1 cellular context compared by ENCODE assay signal in the genomic region with DNA sequence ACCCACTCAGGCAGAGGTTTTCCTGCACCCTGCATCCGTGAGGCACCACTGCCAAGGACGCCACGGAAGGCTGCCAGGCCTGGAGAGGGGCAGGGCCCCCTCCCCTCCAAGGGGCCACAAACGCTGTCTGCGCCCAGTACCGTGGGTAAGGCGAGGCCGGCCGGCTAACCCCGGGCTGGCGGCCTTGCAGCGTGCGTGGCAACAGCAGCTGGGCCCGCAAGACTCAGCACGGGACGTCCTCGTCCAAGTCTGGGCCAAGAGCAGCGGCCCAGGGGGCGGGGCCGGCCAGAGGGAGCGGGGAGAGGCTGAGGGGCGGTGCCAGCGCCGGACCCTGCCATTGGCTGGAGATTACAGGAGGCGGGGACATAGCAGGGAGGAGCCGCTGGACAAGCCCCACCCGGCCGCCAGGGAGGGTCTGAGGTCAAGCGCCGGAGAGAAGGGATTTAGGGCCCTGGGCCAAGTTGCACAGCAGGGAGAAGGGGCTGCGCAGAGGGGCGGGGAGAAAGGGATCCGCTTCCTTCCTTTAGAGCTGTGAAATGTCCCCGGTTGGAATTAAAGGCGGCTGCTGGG.
TF ChIP-seq lines count a peak whose summit lies in the region.

No MANE protein-coding gene starts in this region.

TF ChIP-seq in GM23338, 12 proteins besides CTCF, POLR2A, EP300 and RAD21 (continued from another document):
- TF ChIP-seq, protein P1, sequence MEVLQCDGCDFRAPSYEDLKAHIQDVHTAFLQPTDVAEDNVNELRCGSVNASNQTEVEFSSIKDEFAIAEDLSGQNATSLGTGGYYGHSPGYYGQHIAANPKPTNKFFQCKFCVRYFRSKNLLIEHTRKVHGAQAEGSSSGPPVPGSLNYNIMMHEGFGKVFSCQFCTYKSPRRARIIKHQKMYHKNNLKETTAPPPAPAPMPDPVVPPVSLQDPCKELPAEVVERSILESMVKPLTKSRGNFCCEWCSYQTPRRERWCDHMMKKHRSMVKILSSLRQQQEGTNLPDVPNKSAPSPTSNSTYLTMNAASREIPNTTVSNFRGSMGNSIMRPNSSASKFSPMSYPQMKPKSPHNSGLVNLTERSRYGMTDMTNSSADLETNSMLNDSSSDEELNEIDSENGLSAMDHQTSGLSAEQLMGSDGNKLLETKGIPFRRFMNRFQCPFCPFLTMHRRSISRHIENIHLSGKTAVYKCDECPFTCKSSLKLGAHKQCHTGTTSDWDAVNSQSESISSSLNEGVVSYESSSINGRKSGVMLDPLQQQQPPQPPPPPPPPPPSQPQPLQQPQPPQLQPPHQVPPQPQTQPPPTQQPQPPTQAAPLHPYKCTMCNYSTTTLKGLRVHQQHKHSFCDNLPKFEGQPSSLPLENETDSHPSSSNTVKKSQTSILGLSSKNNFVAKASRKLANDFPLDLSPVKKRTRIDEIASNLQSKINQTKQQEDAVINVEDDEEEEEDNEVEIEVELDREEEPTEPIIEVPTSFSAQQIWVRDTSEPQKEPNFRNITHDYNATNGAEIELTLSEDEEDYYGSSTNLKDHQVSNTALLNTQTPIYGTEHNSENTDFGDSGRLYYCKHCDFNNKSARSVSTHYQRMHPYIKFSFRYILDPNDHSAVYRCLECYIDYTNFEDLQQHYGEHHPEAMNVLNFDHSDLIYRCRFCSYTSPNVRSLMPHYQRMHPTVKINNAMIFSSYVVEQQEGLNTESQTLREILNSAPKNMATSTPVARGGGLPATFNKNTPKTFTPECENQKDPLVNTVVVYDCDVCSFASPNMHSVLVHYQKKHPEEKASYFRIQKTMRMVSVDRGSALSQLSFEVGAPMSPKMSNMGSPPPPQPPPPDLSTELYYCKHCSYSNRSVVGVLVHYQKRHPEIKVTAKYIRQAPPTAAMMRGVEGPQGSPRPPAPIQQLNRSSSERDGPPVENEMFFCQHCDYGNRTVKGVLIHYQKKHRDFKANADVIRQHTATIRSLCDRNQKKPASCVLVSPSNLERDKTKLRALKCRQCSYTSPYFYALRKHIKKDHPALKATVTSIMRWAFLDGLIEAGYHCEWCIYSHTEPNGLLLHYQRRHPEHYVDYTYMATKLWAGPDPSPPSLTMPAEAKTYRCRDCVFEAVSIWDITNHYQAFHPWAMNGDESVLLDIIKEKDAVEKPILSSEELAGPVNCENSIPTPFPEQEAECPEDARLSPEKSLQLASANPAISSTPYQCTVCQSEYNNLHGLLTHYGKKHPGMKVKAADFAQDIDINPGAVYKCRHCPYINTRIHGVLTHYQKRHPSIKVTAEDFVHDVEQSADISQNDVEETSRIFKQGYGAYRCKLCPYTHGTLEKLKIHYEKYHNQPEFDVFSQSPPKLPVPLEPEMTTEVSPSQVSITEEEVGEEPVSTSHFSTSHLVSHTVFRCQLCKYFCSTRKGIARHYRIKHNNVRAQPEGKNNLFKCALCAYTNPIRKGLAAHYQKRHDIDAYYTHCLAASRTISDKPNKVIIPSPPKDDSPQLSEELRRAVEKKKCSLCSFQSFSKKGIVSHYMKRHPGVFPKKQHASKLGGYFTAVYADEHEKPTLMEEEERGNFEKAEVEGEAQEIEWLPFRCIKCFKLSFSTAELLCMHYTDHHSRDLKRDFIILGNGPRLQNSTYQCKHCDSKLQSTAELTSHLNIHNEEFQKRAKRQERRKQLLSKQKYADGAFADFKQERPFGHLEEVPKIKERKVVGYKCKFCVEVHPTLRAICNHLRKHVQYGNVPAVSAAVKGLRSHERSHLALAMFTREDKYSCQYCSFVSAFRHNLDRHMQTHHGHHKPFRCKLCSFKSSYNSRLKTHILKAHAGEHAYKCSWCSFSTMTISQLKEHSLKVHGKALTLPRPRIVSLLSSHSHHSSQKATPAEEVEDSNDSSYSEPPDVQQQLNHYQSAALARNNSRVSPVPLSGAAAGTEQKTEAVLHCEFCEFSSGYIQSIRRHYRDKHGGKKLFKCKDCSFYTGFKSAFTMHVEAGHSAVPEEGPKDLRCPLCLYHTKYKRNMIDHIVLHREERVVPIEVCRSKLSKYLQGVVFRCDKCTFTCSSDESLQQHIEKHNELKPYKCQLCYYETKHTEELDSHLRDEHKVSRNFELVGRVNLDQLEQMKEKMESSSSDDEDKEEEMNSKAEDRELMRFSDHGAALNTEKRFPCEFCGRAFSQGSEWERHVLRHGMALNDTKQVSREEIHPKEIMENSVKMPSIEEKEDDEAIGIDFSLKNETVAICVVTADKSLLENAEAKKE (CRISPR knock-in tag; IDR thresholded peaks at IDR 0.05): no peak
- TF ChIP-seq NANOG (IDR thresholded peaks at IDR 0.05; ENCODE audit: borderline replicate concordance) (no peak), EZH2 (IDR thresholded peaks at IDR 0.05; ENCODE audit: low read depth, unreplicated experiment) (no peak)
